ENCODE assay signal across 9 cellular contexts in genomic region chr3:197752107-197752506, GRCh38. TPM values are rescaled to one million over a fixed set of nuclear protein-coding genes. Genes with fewer than 3 reads are reported as not detected.
DNase-seq lines count a peak whose midpoint lies in the region; ATAC-seq and TF ChIP-seq lines count a peak whose summit lies in the region.
"Had no signal": no experiment of that assay in that cellular context is flagged by ENCODE, and none has a peak within 500 bp of the region (broad histone marks: within the 10 kb centered on the region; RNA-seq: fewer than 3 reads in every experiment).

No MANE protein-coding gene starts in this region.

- H3K27ac ChIP-seq in BLaER1 treated with 17β-estradiol and CSF1 and Interleukin-3, amounts not matched to agents 10 nM and 100 nM, result peak overlapping the region; percentile 85 to 99 (median 97); a peak in 21 of 22 replicates

- peaks cover 0 to 4% (median 0%) of the 10 kb centered on the region in 11 experiments; a peak in 1 of 22 replicates for H3K9me3 ChIP-seq in BLaER1 treated with 17β-estradiol and CSF1 and Interleukin-3, amounts not matched to agents 10 nM and 100 nM (replicated peaks in 1 of 11)

- peak overlapping the region; percentile 74 to 95 (median 92) for H3K4me2 ChIP-seq in BLaER1 treated with 17β-estradiol and CSF1 and Interleukin-3, amounts not matched to agents 10 nM and 100 nM

- POLR2A ChIA-PET in HEK293T (lab: Yijun Ruan, JAX), result no interaction called here

- H3K4me1 Mint-ChIP-seq in activated naive CD8-positive, alpha-beta T cell treated with anti-CD3 and anti-CD28 coated beads for 36 hours, result peaks cover 34% of the 10 kb centered on the region
- H3K4me1 Mint-ChIP-seq in natural killer cell, result peaks cover 52 to 63% of the 10 kb centered on the region in 2 donors

- H3K27ac Mint-ChIP-seq in activated naive CD8-positive, alpha-beta T cell treated with anti-CD3 and anti-CD28 coated beads for 36 hours, result peak overlapping the region; percentile 68
- peak overlapping the region; percentile 87 to 90 for H3K27ac Mint-ChIP-seq in natural killer cell

- H3K9me3 Mint-ChIP-seq in activated naive CD8-positive, alpha-beta T cell treated with anti-CD3 and anti-CD28 coated beads for 36 hours, result no peaks in the 10 kb centered on the region
- H3K9me3 Mint-ChIP-seq in natural killer cell, result no peaks in the 10 kb centered on the region

- intact Hi-C loops in natural killer cell (cut with micrococcal nuclease), result loop anchor here (5.0 kb wide), 1 partner anchor 40 kb away; no protein-coding TSS in a partner anchor

- H3K4me1 ChIP-seq in BLaER1 treated with 17β-estradiol and CSF1 and Interleukin-3, amounts not matched to agents 10 nM and 100 nM, result peaks cover 39 to 58% (median 49%) of the 10 kb centered on the region in 10 experiments

- H3K27me3 ChIP-seq in BLaER1 treated with 17β-estradiol and CSF1 and Interleukin-3, amounts not matched to agents 10 nM and 100 nM, result no peaks in the 10 kb centered on the region

- H3K36me3 ChIP-seq in BLaER1 treated with 17β-estradiol and CSF1 and Interleukin-3, amounts not matched to agents 10 nM and 100 nM, result peaks cover 12 to 27% (median 16%) of the 10 kb centered on the region in 11 experiments; a peak in 21 of 22 replicates

- H3K4me3 Mint-ChIP-seq in activated naive CD8-positive, alpha-beta T cell treated with anti-CD3 and anti-CD28 coated beads for 36 hours, result peak overlapping the region; percentile 78
- peak overlapping the region; percentile 78 for H3K4me3 Mint-ChIP-seq in natural killer cell

- H3K36me3 Mint-ChIP-seq in activated naive CD8-positive, alpha-beta T cell treated with anti-CD3 and anti-CD28 coated beads for 36 hours, result no peaks in the 10 kb centered on the region
- H3K36me3 Mint-ChIP-seq in natural killer cell, result no peaks in the 10 kb centered on the region

- peak overlapping the region; percentile 70 to 99 (median 96) for H3K4me3 ChIP-seq in BLaER1 treated with 17β-estradiol and CSF1 and Interleukin-3, amounts not matched to agents 10 nM and 100 nM

- no peak for DNase-seq in HEK293T (ENCODE audit: extremely low spot score)
- peak; percentile 14 for DNase-seq in activated naive CD8-positive, alpha-beta T cell treated with anti-CD3 and anti-CD28 coated beads for 36 hours
- no peak for DNase-seq in natural killer cell
- no peak for DNase-seq in globus pallidus (ENCODE audit: low spot score)
- DNase-seq in H4 (ENCODE audit: low spot score), result no peak
- DNase-seq in GM03348 (ENCODE audit: low spot score), result no peak
- no peak for DNase-seq in HPDE6-E6E7 (ENCODE audit: extremely low spot score)
- DNase-seq: NCI-H446 had no signal

- peaks cover 30 to 68% (median 58%) of the 10 kb centered on the region in 11 experiments; a peak in 20 of 22 replicates for H4K20me1 ChIP-seq in BLaER1 treated with 17β-estradiol and CSF1 and Interleukin-3, amounts not matched to agents 10 nM and 100 nM

- peak in 1 of 3 donors; percentile 25 for ATAC-seq in natural killer cell

- TF ChIP-seq CTCF in natural killer cell (IDR thresholded peaks at IDR 0.05), result no peak

- no peaks in the 10 kb centered on the region for H3K27me3 Mint-ChIP-seq in activated naive CD8-positive, alpha-beta T cell treated with anti-CD3 and anti-CD28 coated beads for 36 hours
- H3K27me3 Mint-ChIP-seq in natural killer cell (ENCODE audit: low read depth in 2 of 2), result no peaks in the 10 kb centered on the region

- CTCF ChIA-PET in HEK293T (lab: Yijun Ruan, JAX), result no interaction called here

- peak overlapping the region; percentile 91 to 99 (median 97) for H3K9ac ChIP-seq in BLaER1 treated with 17β-estradiol and CSF1 and Interleukin-3, amounts not matched to agents 10 nM and 100 nM

TF ChIP-seq in HEK293T, 16 proteins besides CTCF, POLR2A, EP300 and RAD21:
- TF ChIP-seq FOXA1 (IDR thresholded peaks at IDR 0.05), result no peak
- no peak for TF ChIP-seq BHLHE40 (IDR thresholded peaks at IDR 0.05; ENCODE audit: borderline replicate concordance)
- TF ChIP-seq PKNOX1 (IDR thresholded peaks at IDR 0.05), result peak; percentile 51; the same call in 1 of the 2 replicates
- no peak for TF ChIP-seq ELF4 (IDR thresholded peaks at IDR 0.05)
TF ChIP-seq in HEK293T: peak in this region for 1.

RNA-seq across cellular contexts. Expression of gene FYTTD1, which starts 2.4 kb away (rescaled TPM):
- 10 to 100 TPM; 23.2 to 25.0 TPM for total RNA-seq in activated naive CD8-positive, alpha-beta T cell treated with anti-CD3 and anti-CD28 coated beads for 36 hours
- 10 to 100 TPM; 58.0 to 75.6 (median 72.2) TPM for total RNA-seq in natural killer cell
- total RNA-seq in H4 (2014; rRNA removed; shearing (Covaris generic)), result 35.9 and 53.1 TPM in 2 replicates

RNA-seq across cellular contexts. Expression of gene RUBCN, which starts 15.4 kb away (rescaled TPM):
- total RNA-seq in activated naive CD8-positive, alpha-beta T cell treated with anti-CD3 and anti-CD28 coated beads for 36 hours, result 10 to 100 TPM; 23.7 to 24.7 TPM
- total RNA-seq in natural killer cell, result 10 to 100 TPM; 51.2 to 58.5 (median 57.6) TPM
- total RNA-seq in H4 (2014; rRNA removed; shearing (Covaris generic)), result 6.3 and 7.5 TPM in 2 replicates

RNA-seq across cellular contexts. Expression of gene LRCH3, which starts 38.9 kb away (rescaled TPM):
- total RNA-seq in activated naive CD8-positive, alpha-beta T cell treated with anti-CD3 and anti-CD28 coated beads for 36 hours, result 10 to 100 TPM; 33.6 to 34.4 TPM
- total RNA-seq in natural killer cell, result 10 to 100 TPM; 68.1 to 90.5 (median 90.3) TPM
- 15.9 and 21.9 TPM in 2 replicates for total RNA-seq in H4 (2014; rRNA removed; shearing (Covaris generic))
